Comparison of ENCODE assay signal across 1 cellular context in genomic region chr5:116799401-116799800, GRCh38.
A peak's percentile ranks its signal among the peaks of the same experiment; 100 is the strongest.
TF ChIP-seq lines count a peak whose summit lies in the region.

No MANE protein-coding gene starts in this region.

TF ChIP-seq in HepG2, 621 proteins besides CTCF, POLR2A, EP300 and RAD21 (continued from another document and continues in another):
- TF ChIP-seq ZGPAT (CRISPR knock-in tag; IDR thresholded peaks at IDR 0.05) (peak; percentile 43; the same call in 1 of the 2 replicates), GATAD2A (CRISPR knock-in tag; IDR thresholded peaks at IDR 0.05) (peak; percentile 80), ZZZ3 (CRISPR knock-in tag; IDR thresholded peaks at IDR 0.05; ENCODE audit: borderline replicate concordance) (no peak), SMAD1 (CRISPR knock-in tag; IDR thresholded peaks at IDR 0.05; ENCODE audit: borderline replicate concordance, low read depth) (no peak), ZNF652 (CRISPR knock-in tag; IDR thresholded peaks at IDR 0.05; ENCODE audit: borderline replicate concordance, low read depth) (no peak), DMAP1 (CRISPR knock-in tag; IDR thresholded peaks at IDR 0.05) (no peak), FLYWCH1 (CRISPR knock-in tag; IDR thresholded peaks at IDR 0.05) (no peak), CCDC6 (CRISPR knock-in tag; IDR thresholded peaks at IDR 0.05) (no peak), NR2C2 (CRISPR knock-in tag; IDR thresholded peaks at IDR 0.05; ENCODE audit: borderline replicate concordance) (no peak), CREM (IDR thresholded peaks at IDR 0.05) (no peak), CREM (CRISPR knock-in tag; IDR thresholded peaks at IDR 0.05) (no peak), ZBTB40 (IDR thresholded peaks at IDR 0.05) (peak; percentile 94), ZBTB40 (CRISPR knock-in tag; IDR thresholded peaks at IDR 0.05) (peak; percentile 99), PCBP2 (optimal IDR thresholded peaks at IDR 0.05; ENCODE audit: low read depth, low read length, poor library complexity, severe bottlenecking) (no peak), ELF3 (CRISPR knock-in tag; IDR thresholded peaks at IDR 0.05) (no peak), FUBP1 (CRISPR knock-in tag; IDR thresholded peaks at IDR 0.05; ENCODE audit: borderline replicate concordance) (no peak), MNT (IDR thresholded peaks at IDR 0.05) (no peak), ZMYM3 (CRISPR knock-in tag; IDR thresholded peaks at IDR 0.05) (no peak), KDM5B (CRISPR knock-in tag; IDR thresholded peaks at IDR 0.05; ENCODE audit: borderline replicate concordance) (no peak), TAF1 (CRISPR knock-in tag; IDR thresholded peaks at IDR 0.05) (no peak), HES4 (CRISPR knock-in tag; IDR thresholded peaks at IDR 0.05; ENCODE audit: borderline replicate concordance) (no peak), TFDP2 (CRISPR knock-in tag; IDR thresholded peaks at IDR 0.05) (no peak), ELF4 (CRISPR knock-in tag; IDR thresholded peaks at IDR 0.05; ENCODE audit: borderline replicate concordance) (0 out of 2 replicates have a peak, but pooled peaks have one; percentile 42), MEF2D (CRISPR knock-in tag; IDR thresholded peaks at IDR 0.05) (no peak), SPEN (CRISPR knock-in tag; IDR thresholded peaks at IDR 0.05; ENCODE audit: low read depth) (no peak), SIN3A (IDR thresholded peaks at IDR 0.05; ENCODE audit: borderline replicate concordance, low read depth, low read length) (no peak), CHD2 (IDR thresholded peaks at IDR 0.05; ENCODE audit: low read depth, low read length) (no peak), ARHGAP35 (CRISPR knock-in tag; IDR thresholded peaks at IDR 0.05; ENCODE audit: borderline replicate concordance) (no peak), U2AF1 (optimal IDR thresholded peaks at IDR 0.05; ENCODE audit: low read depth, low read length) (no peak), FOXA1 (IDR thresholded peaks at IDR 0.05) (no peak), FOXA1 (CRISPR knock-in tag; IDR thresholded peaks at IDR 0.05) (peak; percentile 79), CEBPG (CRISPR knock-in tag; IDR thresholded peaks at IDR 0.05) (peak; percentile 72), SRSF4 (IDR thresholded peaks at IDR 0.05; ENCODE audit: low read depth, low read length, poor library complexity, severe bottlenecking) (no peak), FOSL2 (CRISPR knock-in tag; IDR thresholded peaks at IDR 0.05) (peak; percentile 47), KIAA2018 (CRISPR knock-in tag; IDR thresholded peaks at IDR 0.05; ENCODE audit: borderline replicate concordance) (no peak), FOXC1 (CRISPR knock-in tag; IDR thresholded peaks at IDR 0.05; ENCODE audit: borderline replicate concordance) (no peak), FOXA3 (CRISPR knock-in tag; IDR thresholded peaks at IDR 0.05) (peak; percentile 87), ZNF670 (CRISPR knock-in tag; IDR thresholded peaks at IDR 0.05; ENCODE audit: borderline replicate concordance) (no peak), ASH2L (IDR thresholded peaks at IDR 0.05; ENCODE audit: insufficient read length, low read depth, low read length) (no peak), ZFP1 (CRISPR knock-in tag; IDR thresholded peaks at IDR 0.05) (no peak), SNAPC2 (CRISPR knock-in tag; IDR thresholded peaks at IDR 0.05) (no peak)
